8 cellular contexts compared by ENCODE assay signal in the genomic region with DNA sequence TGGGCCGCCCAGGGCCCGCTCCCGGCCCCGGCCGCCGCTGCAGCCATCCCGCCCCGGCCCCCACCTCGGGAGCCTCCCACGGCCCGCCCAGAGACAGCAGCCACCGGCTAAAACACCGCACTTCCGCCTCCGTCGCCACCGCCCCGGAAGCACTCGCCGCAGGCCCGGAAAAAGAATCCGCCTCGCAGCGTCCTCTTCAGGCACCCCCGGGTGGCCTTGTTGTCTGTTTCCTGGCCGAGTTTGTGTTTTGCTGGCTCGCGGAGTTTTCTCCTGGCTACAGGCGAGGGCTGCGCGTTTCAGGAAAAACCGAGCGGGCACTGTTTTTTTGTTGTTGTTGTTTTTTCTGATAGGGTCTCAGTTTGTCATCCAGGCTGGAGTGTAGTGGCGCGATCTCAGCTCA. TPM values are rescaled to one million over a fixed set of nuclear protein-coding genes. Genes with fewer than 3 reads are reported as not detected.
DNase-seq lines count a peak whose midpoint lies in the region; ATAC-seq, FAIRE-seq and TF ChIP-seq lines count a peak whose summit lies in the region.
"Not testable (repeated sequence)": the region's sequence is repeated elsewhere in the genome, so short reads cannot be mapped to it uniquely, and the experiment has no call there.

Gene CCZ1B, minus strand, starts transcription at position 125 of the 400 bp plus-strand sequence. Its CDS starts 78 bp downstream, at position 47.

- H3K18ac ChIP-seq in IMR-90 (ENCODE audit: low read depth, low read length) = not testable (repeated sequence)

- H3K4ac ChIP-seq in IMR-90 (ENCODE audit: low read depth, low read length) = peak within 1 kb of the TSS; percentile 58

- not testable (repeated sequence) for H4K91ac ChIP-seq in IMR-90 (ENCODE audit: insufficient read depth, low read depth, low read length)

- H2BK120ac ChIP-seq in IMR-90 (ENCODE audit: low read depth, low read length) = not testable (repeated sequence)

- peak within 1 kb of the TSS; percentile 28 for H2BK5ac ChIP-seq in IMR-90 (ENCODE audit: low read depth, low read length, poor library complexity, severe bottlenecking)

- H3K56ac ChIP-seq in IMR-90 (ENCODE audit: extremely low read depth, insufficient read depth, low read length) = not testable (repeated sequence)

- H2AK9ac ChIP-seq in IMR-90 (replicated peaks; ENCODE audit: low read depth, low read length, poor library complexity) = not testable (repeated sequence)

- not testable (repeated sequence) for H3K9me3 ChIP-seq in IMR-90 (ENCODE audit: control insufficient read depth, insufficient read depth, low read length); OCI-LY7 (ENCODE audit: low read length); endothelial cell of umbilical vein (replicated peaks; ENCODE audit: control insufficient read depth, insufficient read depth, low read length); mucosa of rectum (ENCODE audit: control insufficient read depth in 2 of 2, low read length in 2 of 2)

- not testable (repeated sequence) for H4K20me1 ChIP-seq in IMR-90 (ENCODE audit: insufficient read depth, low read length); OCI-LY7 (ENCODE audit: insufficient read depth, low read length); endothelial cell of umbilical vein (replicated peaks; ENCODE audit: control insufficient read depth, extremely low read depth, insufficient read depth, low read length)

- CTCF ChIA-PET in IMR-90 (lab: Yijun Ruan, JAX); OCI-LY7 (lab: Charles Lee; ENCODE audit: unreplicated experiment); endothelial cell of umbilical vein (lab: Charles Lee): not testable (repeated sequence)

- H3K14ac ChIP-seq in IMR-90 (replicated peaks; ENCODE audit: low read depth, low read length) = peak within 1 kb of the TSS; percentile 68

- H3K4me3 ChIP-seq in IMR-90 (ENCODE audit: insufficient read depth, low read depth, low read length) (peak within 1 kb of the TSS; percentile 64), OCI-LY7 (ENCODE audit: low read depth, low read length, poor library complexity, severe bottlenecking) (peak within 1 kb of the TSS; percentile 66), endothelial cell of umbilical vein (replicated peaks in 1 of 3; ENCODE audit: insufficient read depth in 1 of 3, low read depth in 1 of 3, low read length in 3 of 3) (peak within 1 kb of the TSS; percentile 41 to 54 (median 51)), mucosa of rectum (ENCODE audit: low read length in 2 of 2) (peak within 1 kb of the TSS; percentile 61 to 72)

- H2AFZ ChIP-seq in IMR-90 (replicated peaks; ENCODE audit: low read length, poor library complexity) = not testable (repeated sequence)
- H2AFZ ChIP-seq in OCI-LY7 (ENCODE audit: low read length) (peak within 1 kb of the TSS; percentile 69), endothelial cell of umbilical vein (ENCODE audit: low read depth, low read length) (peak within 1 kb of the TSS; percentile 89)

- BruUV-seq in IMR-90 (replicated peaks; lab: Mats Ljungman, UMichigan); endothelial cell of umbilical vein (replicated peaks; lab: Mats Ljungman, UMichigan): not testable (repeated sequence)
- BruUV-seq in OCI-LY7 (replicated peaks; lab: Mats Ljungman, UMichigan) = TSS peak; percentile 96

- H3K36me3 ChIP-seq in IMR-90 (ENCODE audit: control insufficient read depth, insufficient read depth, low read length); OCI-LY7 (ENCODE audit: insufficient read depth, low read length); endothelial cell of umbilical vein (ENCODE audit: control insufficient read depth in 2 of 2, extremely low read depth in 1 of 2, insufficient read depth in 2 of 2, low read length in 2 of 2); mucosa of rectum (ENCODE audit: control insufficient read depth in 2 of 2, insufficient read depth in 2 of 2, low read length in 2 of 2): not testable (repeated sequence)

- intact Hi-C loops in IMR-90 (cut with micrococcal nuclease); OCI-LY7 (cut with micrococcal nuclease; ENCODE audit: unreplicated experiment); endothelial cell of umbilical vein (cut with micrococcal nuclease): not testable (repeated sequence)

- TF ChIP-seq RAD21 in IMR-90 (IDR thresholded peaks at IDR 0.05; ENCODE audit: low read length) = not testable (repeated sequence)

- POLR2A ChIA-PET in IMR-90 (lab: Charles Lee; ENCODE audit: unreplicated experiment); OCI-LY7 (lab: Charles Lee); endothelial cell of umbilical vein (lab: Charles Lee): not testable (repeated sequence)

- peak within 1 kb of the TSS; percentile 98 for H4K5ac ChIP-seq in IMR-90 (ENCODE audit: low read depth, low read length)

- peak within 1 kb of the TSS; percentile 67 for H3K27ac ChIP-seq in IMR-90 (ENCODE audit: insufficient read depth, low read length)
- not testable (repeated sequence) for H3K27ac ChIP-seq in OCI-LY7 (ENCODE audit: low read depth, low read length, poor library complexity, severe bottlenecking); endothelial cell of umbilical vein (ENCODE audit: insufficient read depth, low read depth, low read length)
- peak within 1 kb of the TSS in 1 of 2 donors; percentile 43 for H3K27ac ChIP-seq in mucosa of rectum (ENCODE audit: low read depth in 2 of 2, low read length in 2 of 2)

- H3K79me2 ChIP-seq in OCI-LY7 (ENCODE audit: insufficient read depth, low read depth, low read length); endothelial cell of umbilical vein (ENCODE audit: control insufficient read depth, insufficient read depth, low read length): not testable (repeated sequence)

- H3K9me2 ChIP-seq in OCI-LY7 (ENCODE audit: insufficient read depth, low read length) = not testable (repeated sequence)

- H3K4me2 ChIP-seq in IMR-90 (ENCODE audit: low read depth, low read length) (peak within 1 kb of the TSS; percentile 70), OCI-LY7 (ENCODE audit: low read length) (peak within 1 kb of the TSS; percentile 63), endothelial cell of umbilical vein (ENCODE audit: insufficient read depth, low read length) (peak within 1 kb of the TSS; percentile 62)

- TF ChIP-seq CTCF in IMR-90 (conservative IDR thresholded peaks at IDR 0.05; ENCODE audit: low read depth, low read length) (peak; percentile 24; the same call in 1 of the 2 replicates), OCI-LY7 (conservative IDR thresholded peaks at IDR 0.05; ENCODE audit: low read length) (peak; percentile 44), endothelial cell of umbilical vein (IDR thresholded peaks at IDR 0.05; ENCODE audit: extremely low read depth in 1 of 2, insufficient read depth in 1 of 2, low read depth in 1 of 2, low read length in 2 of 2) (peak in 1 of 2 donors; percentile 20)

- H4K8ac ChIP-seq in IMR-90 (ENCODE audit: low read depth in 2 of 2, low read length in 2 of 2) = peak within 1 kb of the TSS; percentile 94 to 98

- no CpG with 5 or more reads among the region's 35 CpGs for WGBS in IMR-90 (ENCODE audit: extremely low coverage in 2 of 2, insufficient read length in 1 of 2), 2 experiments

- DNase-seq in DMS 273 treated with DMSO at 0.1 percent for 48 hours (lab: John Stamatoyannopoulos, UW) = peak; percentile 59
- DNase-seq in IMR-90 = peak; percentile 52
- peak; percentile 84 for DNase-seq in OCI-LY7 (ENCODE audit: low spot score)
- peak; percentile 89 for DNase-seq in activated CD8-positive, alpha-beta memory T cell treated with anti-CD3 and anti-CD28 coated beads, Interleukin-2, amount 50 U/mL, for 48 hours
- peak; percentile 52 for DNase-seq in endothelial cell of umbilical vein (ENCODE audit: low read depth, low spot score)
- DNase-seq in stimulated activated CD8-positive, alpha-beta memory T cell treated with anti-CD3 and anti-CD28 coated beads, Interleukin-2, amount 100 ng/mL, for 48 hours (ENCODE audit: low read depth in 2 of 2) = peak; percentile 72 to 76

- H3K23ac ChIP-seq in IMR-90 (ENCODE audit: low read depth, low read length) = not testable (repeated sequence)

- H3K9me1 ChIP-seq in IMR-90 (ENCODE audit: insufficient read depth, low read length); endothelial cell of umbilical vein (replicated peaks; ENCODE audit: control insufficient read depth, extremely low read depth, insufficient read depth, low read length): not testable (repeated sequence)

- H2AK5ac ChIP-seq in IMR-90 (ENCODE audit: low read depth, low read length) = peak within 1 kb of the TSS; percentile 82; the same call in 1 of the 2 replicates

- not testable (repeated sequence) for H3K27me3 ChIP-seq in IMR-90 (ENCODE audit: control insufficient read depth, insufficient read depth, low read length); endothelial cell of umbilical vein (ENCODE audit: control insufficient read depth in 2 of 2, insufficient read depth in 2 of 2, low read length in 2 of 2); mucosa of rectum (ENCODE audit: control insufficient read depth in 2 of 2, insufficient read depth in 2 of 2, low read length in 2 of 2)

- ATAC-seq in GM21526 (IDR thresholded peaks at IDR 0.05; ENCODE audit: low FRiP score, unreplicated experiment) = peak; percentile 99
- peak; percentile 96 for ATAC-seq in IMR-90 (ENCODE audit: low read depth)

- H3K4me1 ChIP-seq in IMR-90 (ENCODE audit: control insufficient read depth, insufficient read depth, low read length); OCI-LY7 (ENCODE audit: insufficient read depth, low read length, poor library complexity, severe bottlenecking); endothelial cell of umbilical vein (ENCODE audit: control insufficient read depth, extremely low read depth, insufficient read depth, low read length); mucosa of rectum (ENCODE audit: control insufficient read depth in 2 of 2, insufficient read depth in 2 of 2, low read length in 2 of 2): not testable (repeated sequence)

- not testable (repeated sequence) for TF ChIP-seq POLR2A in IMR-90 (IDR thresholded peaks at IDR 0.05; ENCODE audit: low read depth, low read length); endothelial cell of umbilical vein (IDR thresholded peaks at IDR 0.05; ENCODE audit: low read depth, low read length)

- not testable (repeated sequence) for H2BK20ac ChIP-seq in IMR-90 (ENCODE audit: low read depth, low read length)

- not testable (repeated sequence) for H3K79me1 ChIP-seq in IMR-90 (ENCODE audit: low read depth in 1 of 2, low read length in 2 of 2)

- not testable (repeated sequence) for H2BK15ac ChIP-seq in IMR-90 (ENCODE audit: low read depth, low read length)

- peak; percentile 98 for FAIRE-seq in endothelial cell of umbilical vein (lab: Jason Lieb, UNC)

- in situ Hi-C loops in IMR-90 (cut with MboI; ENCODE audit: low sequenced_read_pairs) = not testable (repeated sequence)

- dilution Hi-C loops in IMR-90 (cut with HindIII; ENCODE audit: low sequenced_read_pairs, unreplicated experiment); endothelial cell of umbilical vein (cut with MboI; ENCODE audit: extremely low pct_ligation_motif_present, low sequenced_read_pairs): not testable (repeated sequence)

- H3K9ac ChIP-seq in IMR-90 (ENCODE audit: low read depth, low read length) = peak within 1 kb of the TSS; percentile 49; the same call in 1 of the 2 replicates
- not testable (repeated sequence) for H3K9ac ChIP-seq in endothelial cell of umbilical vein (replicated peaks; ENCODE audit: extremely low read depth, insufficient read depth, low read length)
- H3K9ac ChIP-seq in mucosa of rectum (ENCODE audit: low read depth in 1 of 2, low read length in 2 of 2) = peak within 1 kb of the TSS in 1 of 2 donors; percentile 41

RNA-seq across cellular contexts. Expression of gene CCZ1B, which starts in this region (rescaled TPM):
- total RNA-seq in IMR-90 (2012; rRNA removed) = 25.5 and 33.3 TPM in 2 replicates
- polyA plus RNA-seq in IMR-90 (2012; rRNA removed) = 34.3 and 41.0 TPM in 2 replicates
- polyA plus RNA-seq in IMR-90 (2012; cell fraction: cytosol; rRNA removed) = 4.6 and 18.0 TPM in 2 replicates
- 7.8 and 45.1 TPM in 2 replicates for polyA plus RNA-seq in IMR-90 (2012; cell fraction: nucleus; rRNA removed; ENCODE audit: low replicate concordance)
- total RNA-seq in OCI-LY7 (2014; rRNA removed; shearing (Covaris generic)) = 20.7 and 32.5 TPM in 2 replicates
- total RNA-seq in OCI-LY7 (2022) = 52.0 and 56.3 TPM in 2 replicates
- total RNA-seq in endothelial cell of umbilical vein = 77.1 and 79.7 TPM in 2 replicates
- 13.0 and 16.3 TPM in 2 replicates for polyA plus RNA-seq in endothelial cell of umbilical vein
- 15.3 and 15.5 TPM in 2 replicates for polyA plus RNA-seq in endothelial cell of umbilical vein (2011; cell fraction: cytosol; rRNA removed)
- polyA plus RNA-seq in endothelial cell of umbilical vein (2011; cell fraction: nucleus; rRNA removed) = 36.0 and 53.4 TPM in 2 replicates
- 35.3 and 41.6 TPM in 2 replicates for polyA plus RNA-seq in endothelial cell of umbilical vein (2012)
- polyA minus RNA-seq in endothelial cell of umbilical vein = 22.4 and 58.9 TPM in 2 replicates
- polyA minus RNA-seq in endothelial cell of umbilical vein (2011; cell fraction: cytosol; rRNA and poly(A)+ RNA removed) = 11.6 TPM
- polyA minus RNA-seq in endothelial cell of umbilical vein (2011; cell fraction: nucleus; rRNA and poly(A)+ RNA removed) = 30.3 and 39.3 TPM in 2 replicates
